ENCODE assay signal across 11 cellular contexts in the genomic region with DNA sequence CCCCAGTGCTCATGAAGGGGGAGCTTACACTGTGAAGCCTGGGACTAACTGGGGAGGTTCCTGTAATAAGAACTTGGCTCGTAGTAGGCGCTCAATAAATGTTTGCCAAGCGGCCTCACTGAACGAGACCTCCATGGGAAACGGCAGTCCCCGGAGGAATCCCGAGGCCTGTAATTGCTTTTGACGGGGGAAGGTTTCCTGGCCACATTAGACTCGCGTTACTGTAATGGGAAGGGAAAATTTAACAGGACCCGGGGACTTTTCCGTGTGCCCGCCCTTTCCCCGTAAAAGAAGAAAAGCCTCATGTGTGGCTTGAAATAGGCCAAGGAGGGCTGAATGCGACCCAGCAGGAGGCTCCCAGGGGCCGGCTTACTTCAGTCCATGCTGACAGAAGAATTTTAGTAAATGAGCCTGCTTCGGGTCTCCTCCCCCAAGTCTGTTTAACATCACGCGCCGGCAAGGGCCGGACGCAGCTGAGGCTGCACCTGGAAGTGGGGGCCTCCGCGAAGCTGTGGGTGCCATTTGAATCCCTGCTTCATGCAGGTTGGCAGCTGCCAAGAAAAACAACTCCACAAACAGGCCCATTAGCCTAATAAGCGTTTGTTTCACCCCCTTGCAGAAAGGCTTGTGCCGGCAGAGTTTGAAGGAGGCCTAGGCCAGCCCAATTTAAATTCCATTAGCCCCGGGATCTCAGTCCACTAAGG. TPM values are rescaled to one million over a fixed set of nuclear protein-coding genes. Genes with fewer than 3 reads are reported as not detected.
DNase-seq lines count a peak whose midpoint lies in the region; ATAC-seq and TF ChIP-seq lines count a peak whose summit lies in the region.
"Had no signal": no experiment of that assay in that cellular context is flagged by ENCODE, and none has a peak within 500 bp of the region (broad histone marks: within the 10 kb centered on the region; RNA-seq: fewer than 3 reads in every experiment).

No MANE protein-coding gene starts in this region.

- ATAC-seq in heart right ventricle (peak in 7 of 8 donors; percentile 42 to 77 (median 57)), aorta (ENCODE audit: low FRiP score) (peak; percentile 36)

- H4K91ac ChIP-seq in mesenchymal stem cell (ENCODE audit: low read length): no peak overlapping the region

- no peak overlapping the region for H3K18ac ChIP-seq in mesenchymal stem cell (ENCODE audit: low read depth in 1 of 2, low read length in 2 of 2)

- peaks cover 12% of the 10 kb centered on the region for H3K36me3 Mint-ChIP-seq in brain

- H2BK12ac ChIP-seq in mesenchymal stem cell (ENCODE audit: low read length in 2 of 2): no peak overlapping the region

- peaks cover 25% of the 10 kb centered on the region for H3K27me3 Mint-ChIP-seq in brain

- peak overlapping the region; percentile 39 for H3K4me2 ChIP-seq in mesenchymal stem cell (ENCODE audit: low read length, poor library complexity, severe bottlenecking)

- H2AK5ac ChIP-seq in mesenchymal stem cell (ENCODE audit: low read length, severe bottlenecking): no peak overlapping the region

- peaks cover 0 to 15% (median 0%) of the 10 kb centered on the region in 9 donors for H3K4me1 ChIP-seq in heart right ventricle
- no peaks in the 10 kb centered on the region for H3K4me1 ChIP-seq in right atrium auricular region
- peaks cover 9% of the 10 kb centered on the region for H3K4me1 ChIP-seq in mesenchymal stem cell (ENCODE audit: control insufficient read depth, insufficient read depth, low read depth, low read length)
- no peaks in the 10 kb centered on the region for H3K4me1 ChIP-seq in aorta (ENCODE audit: control insufficient read depth in 1 of 2, insufficient read depth in 2 of 2, low read length in 2 of 2)
- peaks cover 0 to 2% (median 0%) of the 10 kb centered on the region in 4 donors for H3K4me1 ChIP-seq in esophagus muscularis mucosa
- H3K4me1 ChIP-seq: suprapubic skin had no signal

- H3K9me3 ChIP-seq in heart right ventricle (no peaks in the 10 kb centered on the region), right atrium auricular region (no peaks in the 10 kb centered on the region), mesenchymal stem cell (ENCODE audit: control insufficient read depth, low read length) (no peaks in the 10 kb centered on the region), aorta (ENCODE audit: control insufficient read depth, low read length) (no peaks in the 10 kb centered on the region), esophagus muscularis mucosa (no peaks in the 10 kb centered on the region)
- H3K9me3 ChIP-seq: suprapubic skin had no signal

- peak overlapping the region; percentile 55 to 71 (median 70) for H3K4me3 Mint-ChIP-seq in brain

- peak overlapping the region; percentile 68 to 95 (median 91) for H3K27ac Mint-ChIP-seq in brain

- intact Hi-C loops in heart right ventricle (cut with DNase I) (no loop called here), aorta (cut with DNase I) (no loop called here), esophagus muscularis mucosa (cut with DNase I) (no loop called here)

- peak overlapping the region in 3 of 10 donors; percentile 0 to 29 (median 16) for H3K4me3 ChIP-seq in heart right ventricle
- H3K4me3 ChIP-seq in right atrium auricular region: no peak overlapping the region
- no peak overlapping the region for H3K4me3 ChIP-seq in mesenchymal stem cell (ENCODE audit: insufficient read depth in 1 of 2, low read depth in 1 of 2, low read length in 2 of 2)
- no peak overlapping the region for H3K4me3 ChIP-seq in aorta (ENCODE audit: low read length in 2 of 2)
- no peak overlapping the region for H3K4me3 ChIP-seq in esophagus muscularis mucosa
- H3K4me3 ChIP-seq: suprapubic skin had no signal

- H3K27ac ChIP-seq in heart right ventricle: peak overlapping the region in 6 of 10 donors; percentile 10 to 64 (median 50)
- H3K27ac ChIP-seq in right atrium auricular region: no peak overlapping the region
- no peak overlapping the region for H3K27ac ChIP-seq in mesenchymal stem cell (ENCODE audit: low read length, poor library complexity, severe bottlenecking)
- no peak overlapping the region for H3K27ac ChIP-seq in aorta (ENCODE audit: low read depth in 1 of 2, low read length in 2 of 2)
- H3K27ac ChIP-seq in esophagus muscularis mucosa (replicated peaks in 1 of 4): peak overlapping the region in 1 of 4 donors; percentile 20
- H3K27ac ChIP-seq: suprapubic skin had no signal

- no peak overlapping the region for H4K8ac ChIP-seq in mesenchymal stem cell (ENCODE audit: low read length)

- H3K9me3 Mint-ChIP-seq in brain: peaks cover 0 to 7% (median 3%) of the 10 kb centered on the region in 5 experiments

- TF ChIP-seq CTCF in heart right ventricle (IDR thresholded peaks at IDR 0.05) (no peak), right atrium auricular region (IDR thresholded peaks at IDR 0.05) (no peak), brain (conservative IDR thresholded peaks at IDR 0.05) (no peak), esophagus muscularis mucosa (IDR thresholded peaks at IDR 0.05) (no peak)

- no peak overlapping the region for H2BK5ac ChIP-seq in mesenchymal stem cell (ENCODE audit: low read depth, low read length, poor library complexity, severe bottlenecking)

- H3K27me3 ChIP-seq in heart right ventricle: peaks cover 0 to 2% (median 0%) of the 10 kb centered on the region in 7 donors
- no peaks in the 10 kb centered on the region for H3K27me3 ChIP-seq in right atrium auricular region
- peaks cover 0 to 8% of the 10 kb centered on the region in 2 experiments for H3K27me3 ChIP-seq in mesenchymal stem cell (ENCODE audit: control insufficient read depth in 1 of 2, insufficient read depth in 1 of 2, low read length in 2 of 2)
- H3K27me3 ChIP-seq in aorta (ENCODE audit: control insufficient read depth in 1 of 2, insufficient read depth in 2 of 2, low read length in 1 of 2): no peaks in the 10 kb centered on the region
- H3K27me3 ChIP-seq in esophagus muscularis mucosa: peaks cover 0 to 31% (median 0%) of the 10 kb centered on the region in 4 donors
- H3K27me3 ChIP-seq: suprapubic skin had no signal

- no peak overlapping the region for H3K4ac ChIP-seq in mesenchymal stem cell (ENCODE audit: low read depth in 1 of 2, low read length in 2 of 2)

- no peak overlapping the region for H2AFZ ChIP-seq in mesenchymal stem cell (ENCODE audit: low read depth, low read length)

- peaks cover 40% of the 10 kb centered on the region for H3K4me1 Mint-ChIP-seq in brain

- no peak overlapping the region for H2BK15ac ChIP-seq in mesenchymal stem cell (ENCODE audit: low read depth, poor library complexity, severe bottlenecking)

- H3K36me3 ChIP-seq in heart right ventricle (no peaks in the 10 kb centered on the region), right atrium auricular region (no peaks in the 10 kb centered on the region), mesenchymal stem cell (ENCODE audit: control insufficient read depth in 1 of 2, insufficient read depth in 2 of 2, low read depth in 1 of 2, low read length in 2 of 2) (no peaks in the 10 kb centered on the region), aorta (ENCODE audit: control insufficient read depth in 1 of 2, insufficient read depth in 2 of 2, low read length in 1 of 2) (no peaks in the 10 kb centered on the region), esophagus muscularis mucosa (no peaks in the 10 kb centered on the region)

- H3K14ac ChIP-seq in mesenchymal stem cell (ENCODE audit: low read length in 2 of 2): no peak overlapping the region

- H3K9ac ChIP-seq in mesenchymal stem cell (ENCODE audit: low read length): no peak overlapping the region

- TF ChIP-seq EP300 in esophagus muscularis mucosa (IDR thresholded peaks at IDR 0.05): no peak

- no peaks in the 10 kb centered on the region for H3K79me1 ChIP-seq in mesenchymal stem cell (replicated peaks; ENCODE audit: low read length, poor library complexity, severe bottlenecking)

- DNase-seq in heart right ventricle (peak in 1 of 2 donors; percentile 56), right atrium auricular region (ENCODE audit: low spot score) (no peak), mesenchymal stem cell (no peak), aorta (no peak), esophagus muscularis mucosa (ENCODE audit: extremely low spot score) (no peak), Kasumi-1 (lab: John Stamatoyannopoulos, UW) (no peak), AML-193 (lab: John Stamatoyannopoulos, UW) (no peak)
- DNase-seq: activated CD8-positive, alpha-beta memory T cell treated with anti-CD3 and anti-CD28 coated beads, Interleukin-2, amount 50 U/mL, for 48 hours; NCI-H2029 treated with DMSO at 0.1 percent for 48 hours had no signal

- H3K23ac ChIP-seq in mesenchymal stem cell (ENCODE audit: low read length in 2 of 2): no peak overlapping the region

- WGBS in heart right ventricle, 2 donors: 39 to 45% methylated on average over 27 of the region's 27 CpGs
- 34% methylated on average over 27 of the region's 27 CpGs for WGBS in mesenchymal stem cell
- WGBS in aorta, 2 donors: 48 to 50% methylated on average over 27 of the region's 27 CpGs
- 52% methylated on average over 24 of the region's 27 CpGs for WGBS in esophagus muscularis mucosa

- no peak for TF ChIP-seq POLR2A in esophagus muscularis mucosa (IDR thresholded peaks at IDR 0.05; ENCODE audit: low read depth)

- no peak overlapping the region for H2BK120ac ChIP-seq in mesenchymal stem cell (ENCODE audit: low read depth, low read length)

RNA-seq across cellular contexts. Expression of a gene that starts 39.8 kb away (rescaled TPM):
- total RNA-seq in heart right ventricle (10 to 100 TPM; 11.1 to 16.0 (median 13.8) TPM), right atrium auricular region (10 to 100 TPM; 22.2 to 49.1 TPM), aorta (10 to 100 TPM; 23.6 to 27.6 TPM), esophagus muscularis mucosa (10 to 100 TPM; 39.7 to 98.7 (median 49.6) TPM)
- polyA plus RNA-seq in heart right ventricle (10 to 100 TPM in 1 of 2 donors, 1 to 10 TPM in 1; 9.1 to 17.6 TPM), brain (ENCODE audit: insufficient read depth, low read depth, low replicate concordance) (37.3 TPM), aorta (10 to 100 TPM; 23.3 to 40.1 TPM)
- polyA plus RNA-seq in mesenchymal stem cell (2013, experiment 1 of 2): 92.9 TPM
- polyA plus RNA-seq in mesenchymal stem cell (2013, experiment 2 of 2): 89.3 TPM

Comparison
In these comparisons a context has a peak if more than half of its experiments do, and no peak if none do; other contexts are left out.
1. H3K27ac ChIP-seq: peak in heart right ventricle (6 of 10); none in right atrium auricular region (0 of 2), mesenchymal stem cell (single experiment) and aorta (0 of 2).